In genomic region chr4:39043058-39043696, GRCh38 we compare ENCODE assay signal across 8 cellular contexts. TPM values are rescaled to one million over a fixed set of nuclear protein-coding genes. Genes with fewer than 3 reads are reported as not detected.
DNase-seq lines count a peak whose midpoint lies in the region; ATAC-seq and TF ChIP-seq lines count a peak whose summit lies in the region.

No MANE protein-coding gene starts in this region.

- H3K27me3 ChIP-seq in CD4-positive, alpha-beta T cell (ENCODE audit: control insufficient read depth, insufficient read depth, low read length): no peaks in the 10 kb centered on the region
- H3K27me3 ChIP-seq in Loucy (ENCODE audit: insufficient read depth, low read length, poor library complexity, severe bottlenecking): no peaks in the 10 kb centered on the region

- no peaks in the 10 kb centered on the region for H3K9me3 Mint-ChIP-seq in CD4-positive, alpha-beta T cell
- no peaks in the 10 kb centered on the region for H3K9me3 Mint-ChIP-seq in natural killer cell

- H3K4me2 ChIP-seq in Loucy (ENCODE audit: low read depth, low read length, poor library complexity, severe bottlenecking): peak overlapping the region; percentile 81

- H3K27ac ChIP-seq in CD4-positive, alpha-beta T cell (ENCODE audit: low read depth, low read length): peak overlapping the region; percentile 85
- peak overlapping the region; percentile 93 for H3K27ac ChIP-seq in caudate nucleus (ENCODE audit: low read depth, low read length)

- H2AFZ ChIP-seq in Loucy (ENCODE audit: low read length): no peak overlapping the region

- H3K4me1 ChIP-seq in Loucy (ENCODE audit: insufficient read depth, low read length, poor library complexity, severe bottlenecking): peaks cover 32% of the 10 kb centered on the region

- H3K4me3 Mint-ChIP-seq in CD4-positive, alpha-beta T cell: peak overlapping the region; percentile 98
- H3K4me3 Mint-ChIP-seq in natural killer cell: peak overlapping the region; percentile 90

- H3F3A ChIP-seq in Loucy (ENCODE audit: low read depth): no peaks in the 10 kb centered on the region

- no peak for DNase-seq in CD4-positive, alpha-beta T cell
- no peak for DNase-seq in caudate nucleus (lab: John Stamatoyannopoulos, UW)
- no peak for DNase-seq in natural killer cell
- no peak for DNase-seq in NCI-H524 (lab: John Stamatoyannopoulos, UW)
- no peak for DNase-seq in medulla oblongata (ENCODE audit: extremely low spot score)
- DNase-seq in Ammon's horn (ENCODE audit: low spot score): no peak

- no peaks in the 10 kb centered on the region for H3K36me3 ChIP-seq in Loucy (ENCODE audit: insufficient read depth, low read length)

- H3K4me3 ChIP-seq in Loucy (ENCODE audit: low read length, poor library complexity, severe bottlenecking): peak overlapping the region; percentile 76

- POLR2A ChIA-PET in CD4-positive, alpha-beta T cell (lab: Charles Lee): interaction anchor here (1.5 to 5.8 kb wide), 4 partner anchors 11 to 139 kb away, joined by 3 to 58 read pairs (median 17); partner anchors contain the start of genes TMEM156 and WDR19

- intact Hi-C loops in CD4-positive, alpha-beta T cell (cut with DNase I, micrococcal nuclease): loop anchor here in 1 of 2 experiments (5.0 to 10.0 kb wide), 4 partner anchors 139 to 1358 kb away; partner anchors contain the start of genes LIAS, RELL1, RPL9 and UGDH
- intact Hi-C loops in natural killer cell (cut with micrococcal nuclease): loop anchor here (10.0 kb wide), 1 partner anchor 412 kb away; the partner anchor contains the start of genes LIAS and RPL9

- no peaks in the 10 kb centered on the region for H3K9me2 ChIP-seq in Loucy (replicated peaks; ENCODE audit: low read depth, low read length)

- no peaks in the 10 kb centered on the region for H3K27me3 Mint-ChIP-seq in CD4-positive, alpha-beta T cell
- no peaks in the 10 kb centered on the region for H3K27me3 Mint-ChIP-seq in natural killer cell (ENCODE audit: low read depth in 2 of 2)

- peaks cover 44% of the 10 kb centered on the region for H3K4me1 Mint-ChIP-seq in CD4-positive, alpha-beta T cell (ENCODE audit: low read depth)
- H3K4me1 Mint-ChIP-seq in natural killer cell: peaks cover 29 to 35% of the 10 kb centered on the region in 2 donors

- ATAC-seq in CD4-positive, alpha-beta T cell (ENCODE audit: poor library complexity): no peak
- ATAC-seq in natural killer cell: no peak
- no peak for ATAC-seq in HG03460 (IDR thresholded peaks at IDR 0.05; ENCODE audit: unreplicated experiment)

- peaks cover 7% of the 10 kb centered on the region for H3K36me3 Mint-ChIP-seq in CD4-positive, alpha-beta T cell (ENCODE audit: low read depth)
- H3K36me3 Mint-ChIP-seq in natural killer cell: no peaks in the 10 kb centered on the region

- H3K79me2 ChIP-seq in Loucy (ENCODE audit: insufficient read depth, low read length): peaks cover 30% of the 10 kb centered on the region

- peaks cover 22% of the 10 kb centered on the region for H4K20me1 ChIP-seq in Loucy (ENCODE audit: insufficient read depth, low read length, poor library complexity, severe bottlenecking)

- H3K9me3 ChIP-seq in CD4-positive, alpha-beta T cell (ENCODE audit: control insufficient read depth, low read length): no peaks in the 10 kb centered on the region
- no peaks in the 10 kb centered on the region for H3K9me3 ChIP-seq in Loucy (ENCODE audit: insufficient read depth, low read depth, low read length)

- H3K27ac Mint-ChIP-seq in CD4-positive, alpha-beta T cell: peak overlapping the region; percentile 97
- H3K27ac Mint-ChIP-seq in natural killer cell: peak overlapping the region; percentile 92 to 93

- no peak for TF ChIP-seq CTCF in CD4-positive, alpha-beta T cell (IDR thresholded peaks at IDR 0.05)
- TF ChIP-seq CTCF in Loucy (conservative IDR thresholded peaks at IDR 0.05; ENCODE audit: low read length) (no peak), natural killer cell (IDR thresholded peaks at IDR 0.05) (no peak)

- CTCF ChIA-PET in CD4-positive, alpha-beta T cell (lab: Charles Lee): interaction anchor here (0.7 to 2.0 kb wide), 4 partner anchors 13 to 140 kb away, joined by 3 to 9 read pairs (median 4); no protein-coding TSS in a partner anchor

- H3K9ac ChIP-seq in Loucy (ENCODE audit: low read depth, low read length, poor library complexity, severe bottlenecking): peak overlapping the region; percentile 78

RNA-seq across cellular contexts. Expression of gene TMEM156, which starts 11.0 kb away (rescaled TPM):
- 10 to 100 TPM; 18.4 TPM for total RNA-seq in CD4-positive, alpha-beta T cell
- 10 to 100 TPM; 13.8 to 22.3 (median 16.8) TPM for total RNA-seq in natural killer cell

RNA-seq across cellular contexts. Expression of gene KLHL5, which starts 18.9 kb away (rescaled TPM):
- total RNA-seq in CD4-positive, alpha-beta T cell: 10 to 100 TPM; 17.7 to 18.6 TPM
- total RNA-seq in natural killer cell: 10 to 100 TPM; 12.6 to 14.2 (median 13.7) TPM
